Comparison of ENCODE assay signal across 1 cellular context in the genomic region with DNA sequence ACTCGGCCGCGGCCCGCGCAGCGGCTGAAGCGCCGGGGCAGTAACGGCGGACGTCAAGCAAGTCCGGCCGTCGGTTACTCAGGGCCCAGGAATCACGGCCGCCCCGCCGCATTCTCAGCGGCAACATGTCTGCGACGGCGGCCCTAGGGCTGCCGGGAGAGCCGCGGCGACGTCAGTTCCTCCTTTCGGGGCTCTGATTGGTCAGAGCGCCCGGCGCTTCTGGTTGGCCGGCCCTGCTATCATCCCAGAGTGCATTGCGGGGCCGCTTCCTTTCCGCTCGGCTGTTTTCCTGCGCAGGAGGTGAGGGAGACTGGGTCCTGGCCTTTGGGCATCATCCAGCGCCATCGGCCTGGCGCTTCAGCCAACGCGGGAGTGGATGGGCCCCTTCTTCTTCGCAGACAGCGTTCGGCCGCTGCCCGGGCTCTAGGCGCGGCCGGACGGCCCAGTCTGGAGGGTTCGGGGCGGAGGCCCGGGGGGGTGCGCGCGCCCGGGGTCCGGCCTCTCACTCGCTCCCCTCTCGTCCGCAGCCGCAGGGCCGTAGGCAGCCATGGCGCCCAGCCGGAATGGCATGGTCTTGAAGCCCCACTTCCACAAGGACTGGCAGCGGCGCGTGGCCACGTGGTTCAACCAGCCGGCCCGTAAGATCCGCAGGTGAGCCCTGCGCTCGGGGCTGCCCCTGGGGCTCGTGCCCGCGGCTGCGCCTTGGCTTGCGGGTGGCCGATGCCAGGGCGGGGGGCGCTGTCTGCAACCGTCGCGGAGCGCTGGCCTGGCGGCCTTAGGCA.
TF ChIP-seq lines count a peak whose summit lies in the region.

TSS of gene RPL13 (plus strand) at position 270 of the 782 bp plus-strand sequence. CDS start at position 548, 278 bp downstream.

TF ChIP-seq in K562, 482 proteins besides CTCF, POLR2A, EP300 and RAD21 (continued from another document and continues in another):
- TF ChIP-seq RERE (CRISPR knock-in tag; IDR thresholded peaks at IDR 0.05; ENCODE audit: borderline replicate concordance) (no peak), SMARCA4 (IDR thresholded peaks at IDR 0.05) (no peak), E2F5 (CRISPR knock-in tag; IDR thresholded peaks at IDR 0.05) (no peak), POU5F1 (IDR thresholded peaks at IDR 0.05; ENCODE audit: borderline replicate concordance, low read depth, low read length, partially characterized antibody) (no peak), ARID2 (IDR thresholded peaks at IDR 0.05) (no peak), SIRT6 (IDR thresholded peaks at IDR 0.05; ENCODE audit: low read depth, low read length) (no peak), PTBP1 (IDR thresholded peaks at IDR 0.05; ENCODE audit: low read depth, low read length) (0 out of 2 replicates have a peak, but pooled peaks have one; percentile 30), ZNF778 (CRISPR knock-in tag; IDR thresholded peaks at IDR 0.05) (no peak), HMG20A (CRISPR knock-in tag; conservative IDR thresholded peaks at IDR 0.05) (no peak), SREBF1 (IDR thresholded peaks at IDR 0.05; ENCODE audit: borderline replicate concordance, low read depth, low read length) (no peak), TRIM28 (IDR thresholded peaks at IDR 0.05) (no peak), MECOM (CRISPR knock-in tag; IDR thresholded peaks at IDR 0.05) (no peak), RBM15 (IDR thresholded peaks at IDR 0.05; ENCODE audit: insufficient read depth, low read length) (no peak), RBM39 (optimal IDR thresholded peaks at IDR 0.05; ENCODE audit: low read depth, low read length) (no peak), ZNF518B (CRISPR knock-in tag; IDR thresholded peaks at IDR 0.05) (no peak), TCFL5 (CRISPR knock-in tag; conservative IDR thresholded peaks at IDR 0.05) (no peak), BDP1 (IDR thresholded peaks at IDR 0.05; ENCODE audit: insufficient read depth, insufficient read length) (no peak), GTF3C2 (IDR thresholded peaks at IDR 0.05; ENCODE audit: borderline replicate concordance, extremely low read depth, insufficient read length) (no peak), ETV5 (CRISPR knock-in tag; IDR thresholded peaks at IDR 0.05; ENCODE audit: low read depth) (peak; percentile 12; the same call in 1 of the 2 replicates), MNT (conservative IDR thresholded peaks at IDR 0.05) (peak; percentile 77 to 90), TSC22D4 (tag; IDR thresholded peaks at IDR 0.05) (no peak), SMARCC2 (IDR thresholded peaks at IDR 0.05; ENCODE audit: low read depth) (no peak), ZNF551 (CRISPR knock-in tag; IDR thresholded peaks at IDR 0.05) (no peak), SRSF3 (IDR thresholded peaks at IDR 0.05; ENCODE audit: insufficient read depth, low read length) (peak; percentile 75; the same call in 1 of the 2 replicates), PTTG1 (tag; IDR thresholded peaks at IDR 0.05; ENCODE audit: low read depth) (no peak), CBFB (CRISPR knock-in tag; IDR thresholded peaks at IDR 0.05) (no peak)
- TF ChIP-seq, protein P1, sequence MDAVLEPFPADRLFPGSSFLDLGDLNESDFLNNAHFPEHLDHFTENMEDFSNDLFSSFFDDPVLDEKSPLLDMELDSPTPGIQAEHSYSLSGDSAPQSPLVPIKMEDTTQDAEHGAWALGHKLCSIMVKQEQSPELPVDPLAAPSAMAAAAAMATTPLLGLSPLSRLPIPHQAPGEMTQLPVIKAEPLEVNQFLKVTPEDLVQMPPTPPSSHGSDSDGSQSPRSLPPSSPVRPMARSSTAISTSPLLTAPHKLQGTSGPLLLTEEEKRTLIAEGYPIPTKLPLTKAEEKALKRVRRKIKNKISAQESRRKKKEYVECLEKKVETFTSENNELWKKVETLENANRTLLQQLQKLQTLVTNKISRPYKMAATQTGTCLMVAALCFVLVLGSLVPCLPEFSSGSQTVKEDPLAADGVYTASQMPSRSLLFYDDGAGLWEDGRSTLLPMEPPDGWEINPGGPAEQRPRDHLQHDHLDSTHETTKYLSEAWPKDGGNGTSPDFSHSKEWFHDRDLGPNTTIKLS (IDR thresholded peaks at IDR 0.05; ENCODE audit: borderline replicate concordance, low read depth), result peak; percentile 71; the same call in 1 of the 2 replicates
- TF ChIP-seq, protein P2, sequence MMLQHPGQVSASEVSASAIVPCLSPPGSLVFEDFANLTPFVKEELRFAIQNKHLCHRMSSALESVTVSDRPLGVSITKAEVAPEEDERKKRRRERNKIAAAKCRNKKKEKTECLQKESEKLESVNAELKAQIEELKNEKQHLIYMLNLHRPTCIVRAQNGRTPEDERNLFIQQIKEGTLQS (IDR thresholded peaks at IDR 0.05), result no peak
- TF ChIP-seq, protein P2 (CRISPR knock-in tag; conservative IDR thresholded peaks at IDR 0.05), result peak; percentile 73
- TF ChIP-seq, protein P3, sequence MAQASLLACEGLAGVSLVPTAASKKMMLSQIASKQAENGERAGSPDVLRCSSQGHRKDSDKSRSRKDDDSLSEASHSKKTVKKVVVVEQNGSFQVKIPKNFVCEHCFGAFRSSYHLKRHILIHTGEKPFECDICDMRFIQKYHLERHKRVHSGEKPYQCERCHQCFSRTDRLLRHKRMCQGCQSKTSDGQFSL (CRISPR knock-in tag; IDR thresholded peaks at IDR 0.05), result peak; percentile 86; the same call in 1 of the 2 replicates
- TF ChIP-seq, protein P3 (tag; IDR thresholded peaks at IDR 0.05), result peak in 1 of 2 experiments; percentile 84; a peak in 2 of 4 replicates
- TF ChIP-seq, protein P4, sequence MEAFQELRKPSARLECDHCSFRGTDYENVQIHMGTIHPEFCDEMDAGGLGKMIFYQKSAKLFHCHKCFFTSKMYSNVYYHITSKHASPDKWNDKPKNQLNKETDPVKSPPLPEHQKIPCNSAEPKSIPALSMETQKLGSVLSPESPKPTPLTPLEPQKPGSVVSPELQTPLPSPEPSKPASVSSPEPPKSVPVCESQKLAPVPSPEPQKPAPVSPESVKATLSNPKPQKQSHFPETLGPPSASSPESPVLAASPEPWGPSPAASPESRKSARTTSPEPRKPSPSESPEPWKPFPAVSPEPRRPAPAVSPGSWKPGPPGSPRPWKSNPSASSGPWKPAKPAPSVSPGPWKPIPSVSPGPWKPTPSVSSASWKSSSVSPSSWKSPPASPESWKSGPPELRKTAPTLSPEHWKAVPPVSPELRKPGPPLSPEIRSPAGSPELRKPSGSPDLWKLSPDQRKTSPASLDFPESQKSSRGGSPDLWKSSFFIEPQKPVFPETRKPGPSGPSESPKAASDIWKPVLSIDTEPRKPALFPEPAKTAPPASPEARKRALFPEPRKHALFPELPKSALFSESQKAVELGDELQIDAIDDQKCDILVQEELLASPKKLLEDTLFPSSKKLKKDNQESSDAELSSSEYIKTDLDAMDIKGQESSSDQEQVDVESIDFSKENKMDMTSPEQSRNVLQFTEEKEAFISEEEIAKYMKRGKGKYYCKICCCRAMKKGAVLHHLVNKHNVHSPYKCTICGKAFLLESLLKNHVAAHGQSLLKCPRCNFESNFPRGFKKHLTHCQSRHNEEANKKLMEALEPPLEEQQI (IDR thresholded peaks at IDR 0.05), result no peak
